In genomic region chr13:112967666-112968379, GRCh38 we compare ENCODE assay signal across 8 cellular contexts. TPM values are rescaled to one million over a fixed set of nuclear protein-coding genes. Genes with fewer than 3 reads are reported as not detected.
A peak's percentile ranks its signal among the peaks of the same experiment; 100 is the strongest.
DNase-seq lines count a peak whose midpoint lies in the region; ATAC-seq, FAIRE-seq and TF ChIP-seq lines count a peak whose summit lies in the region.

No MANE protein-coding gene starts in this region.

- DNase-seq in EL (peak; percentile 4), heart left ventricle (peak in 1 of 5 donors; percentile 24), progenitor cell of endocrine pancreas (ENCODE audit: low spot score, unreplicated experiment) (no peak), HuH-7 (ENCODE audit: low spot score) (no peak), SIG-M5 (lab: John Stamatoyannopoulos, UW) (no peak), GM12892 (ENCODE audit: insufficient read length) (no peak), OCI-M1 (lab: John Stamatoyannopoulos, UW) (no peak)

- H2AFZ ChIP-seq in OCI-LY3 (ENCODE audit: low read depth, low read length) = no peak overlapping the region

- no peak overlapping the region for H3K9ac ChIP-seq in OCI-LY3 (ENCODE audit: low read length)

- ATAC-seq in heart left ventricle = no peak

- H3K4me2 ChIP-seq in OCI-LY3 (ENCODE audit: low read length) = peak overlapping the region; percentile 82

- H4K20me1 ChIP-seq in OCI-LY3 (ENCODE audit: insufficient read depth, low read length) = no peaks in the 10 kb centered on the region

- H3K27ac Mint-ChIP-seq in progenitor cell of endocrine pancreas = no peak overlapping the region

- no peaks in the 10 kb centered on the region for H3K4me1 ChIP-seq in OCI-LY3 (ENCODE audit: low read length)
- H3K4me1 ChIP-seq in heart left ventricle = peaks cover 5 to 47% (median 13%) of the 10 kb centered on the region in 12 donors

- no peak for FAIRE-seq in GM12892 (lab: Jason Lieb, UNC)

- TF ChIP-seq POLR2A in heart left ventricle (IDR thresholded peaks at IDR 0.05) (no peak), GM12892 (IDR thresholded peaks at IDR 0.05; ENCODE audit: low read depth, low read length) (no peak)

- intact Hi-C loops in heart left ventricle (cut with DNase I) = no loop called here

- no peaks in the 10 kb centered on the region for H3K9me3 ChIP-seq in OCI-LY3 (ENCODE audit: insufficient read depth, low read length)
- H3K9me3 ChIP-seq in heart left ventricle = no peaks in the 10 kb centered on the region

- H3K4me3 ChIP-seq in OCI-LY3 (ENCODE audit: low read length) (peak overlapping the region; percentile 86), heart left ventricle (peak overlapping the region; percentile 47 to 78 (median 60))

- H3K27ac ChIP-seq in OCI-LY3 (ENCODE audit: low read length) (no peak overlapping the region), heart left ventricle (peak overlapping the region in 10 of 12 donors; percentile 60 to 92 (median 84))

- 74 to 82% (median 80%) methylated on average over 23 of the region's 23 CpGs for whole genome bisulfite sequencing in heart left ventricle, 4 donors

- H3K27me3 ChIP-seq in OCI-LY3 (ENCODE audit: low read depth, low read length) (peaks cover 15% of the 10 kb centered on the region; the same call in 1 of the 2 replicates), heart left ventricle (peaks cover 0 to 35% (median 0%) of the 10 kb centered on the region in 9 donors)

- no peaks in the 10 kb centered on the region for H3K79me2 ChIP-seq in OCI-LY3 (ENCODE audit: low read length)

- H3K27me3 Mint-ChIP-seq in progenitor cell of endocrine pancreas = no peaks in the 10 kb centered on the region

- H3K36me3 ChIP-seq in OCI-LY3 (replicated peaks; ENCODE audit: low read depth, low read length) (no peaks in the 10 kb centered on the region), heart left ventricle (no peaks in the 10 kb centered on the region)

- H3K36me3 Mint-ChIP-seq in progenitor cell of endocrine pancreas (ENCODE audit: insufficient read depth) = no peaks in the 10 kb centered on the region

- TF ChIP-seq CTCF in OCI-LY3 (IDR thresholded peaks at IDR 0.05; ENCODE audit: low read depth, low read length) (no peak), heart left ventricle (IDR thresholded peaks at IDR 0.05) (no peak), progenitor cell of endocrine pancreas (IDR thresholded peaks at IDR 0.05; ENCODE audit: unreplicated experiment) (no peak)

- peak overlapping the region; percentile 64 for H3K4me3 Mint-ChIP-seq in progenitor cell of endocrine pancreas (ENCODE audit: low read depth)

- peaks cover 2% of the 10 kb centered on the region for H3K9me3 Mint-ChIP-seq in progenitor cell of endocrine pancreas (ENCODE audit: low read depth)

- peaks cover 9% of the 10 kb centered on the region for H3K4me1 Mint-ChIP-seq in progenitor cell of endocrine pancreas (ENCODE audit: low read depth)

RNA-seq across cellular contexts. Expression of gene MCF2L, which starts 1.2 kb away (rescaled TPM):
- total RNA-seq in heart left ventricle = 10 to 100 TPM; 26.0 to 61.0 (median 43.6) TPM
- polyA plus RNA-seq in heart left ventricle = 10 to 100 TPM; 37.7 to 40.0 TPM
- total RNA-seq in progenitor cell of endocrine pancreas = 82.6 and 90.0 TPM in 2 replicates
- polyA plus RNA-seq in GM12892 (2012; ENCODE audit: missing spikeins) = 1.1 TPM
